Comparison of ENCODE assay signal across 1 cellular context in the genomic region with DNA sequence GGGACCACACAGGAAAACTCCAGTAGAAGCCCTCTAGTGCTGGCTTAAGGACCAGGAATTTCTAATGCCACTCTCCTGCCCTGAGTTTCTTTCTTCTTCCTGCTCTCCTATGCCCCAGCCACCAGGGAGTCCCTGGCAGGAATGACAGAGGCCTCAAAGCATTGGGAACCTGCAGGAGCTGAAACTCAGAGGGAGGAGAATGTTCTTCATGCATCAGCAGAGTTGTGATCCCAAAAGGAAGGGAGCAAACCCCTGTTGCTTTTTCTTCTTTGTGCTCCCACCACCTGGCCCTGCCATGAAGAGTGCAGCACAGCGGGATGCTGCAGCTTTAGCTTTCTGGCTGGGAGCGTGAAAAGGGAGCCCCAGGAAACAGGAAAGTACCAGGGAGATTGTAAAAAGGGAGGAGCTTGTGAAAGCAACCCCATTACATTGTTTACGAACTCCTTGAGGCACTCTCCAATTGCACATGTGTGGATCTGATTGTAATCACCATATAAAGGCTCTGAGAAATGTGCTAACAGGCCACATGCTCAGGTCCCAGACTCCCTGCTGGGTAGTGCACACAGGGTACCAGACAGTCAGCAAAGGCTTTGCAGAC.
TF ChIP-seq lines count a peak whose summit lies in the region.

No MANE protein-coding gene starts in this region.

TF ChIP-seq in GM12878, 131 proteins besides CTCF, POLR2A, EP300 and RAD21 (continued from another document):
- TF ChIP-seq, protein P1, sequence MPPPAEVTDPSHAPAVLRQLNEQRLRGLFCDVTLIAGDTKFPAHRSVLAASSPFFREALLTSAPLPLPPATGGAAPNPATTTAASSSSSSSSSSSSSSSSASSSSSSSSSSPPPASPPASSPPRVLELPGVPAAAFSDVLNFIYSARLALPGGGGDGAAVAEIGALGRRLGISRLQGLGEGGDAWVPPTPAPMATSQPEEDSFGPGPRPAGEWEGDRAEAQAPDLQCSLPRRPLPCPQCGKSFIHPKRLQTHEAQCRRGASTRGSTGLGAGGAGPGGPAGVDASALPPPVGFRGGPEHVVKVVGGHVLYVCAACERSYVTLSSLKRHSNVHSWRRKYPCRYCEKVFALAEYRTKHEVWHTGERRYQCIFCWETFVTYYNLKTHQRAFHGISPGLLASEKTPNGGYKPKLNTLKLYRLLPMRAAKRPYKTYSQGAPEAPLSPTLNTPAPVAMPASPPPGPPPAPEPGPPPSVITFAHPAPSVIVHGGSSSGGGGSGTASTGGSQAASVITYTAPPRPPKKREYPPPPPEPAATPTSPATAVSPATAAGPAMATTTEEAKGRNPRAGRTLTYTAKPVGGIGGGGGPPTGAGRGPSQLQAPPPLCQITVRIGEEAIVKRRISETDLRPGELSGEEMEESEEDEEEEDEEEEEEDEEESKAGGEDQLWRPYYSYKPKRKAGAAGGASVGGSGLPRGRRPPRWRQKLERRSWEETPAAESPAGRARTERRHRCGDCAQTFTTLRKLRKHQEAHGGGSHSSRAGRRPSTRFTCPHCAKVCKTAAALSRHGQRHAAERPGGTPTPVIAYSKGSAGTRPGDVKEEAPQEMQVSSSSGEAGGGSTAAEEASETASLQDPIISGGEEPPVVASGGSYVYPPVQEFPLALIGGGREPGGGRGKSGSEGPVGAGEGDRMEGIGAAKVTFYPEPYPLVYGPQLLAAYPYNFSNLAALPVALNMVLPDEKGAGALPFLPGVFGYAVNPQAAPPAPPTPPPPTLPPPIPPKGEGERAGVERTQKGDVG (CRISPR knock-in tag; IDR thresholded peaks at IDR 0.05), result no peak
- TF ChIP-seq, protein P2, sequence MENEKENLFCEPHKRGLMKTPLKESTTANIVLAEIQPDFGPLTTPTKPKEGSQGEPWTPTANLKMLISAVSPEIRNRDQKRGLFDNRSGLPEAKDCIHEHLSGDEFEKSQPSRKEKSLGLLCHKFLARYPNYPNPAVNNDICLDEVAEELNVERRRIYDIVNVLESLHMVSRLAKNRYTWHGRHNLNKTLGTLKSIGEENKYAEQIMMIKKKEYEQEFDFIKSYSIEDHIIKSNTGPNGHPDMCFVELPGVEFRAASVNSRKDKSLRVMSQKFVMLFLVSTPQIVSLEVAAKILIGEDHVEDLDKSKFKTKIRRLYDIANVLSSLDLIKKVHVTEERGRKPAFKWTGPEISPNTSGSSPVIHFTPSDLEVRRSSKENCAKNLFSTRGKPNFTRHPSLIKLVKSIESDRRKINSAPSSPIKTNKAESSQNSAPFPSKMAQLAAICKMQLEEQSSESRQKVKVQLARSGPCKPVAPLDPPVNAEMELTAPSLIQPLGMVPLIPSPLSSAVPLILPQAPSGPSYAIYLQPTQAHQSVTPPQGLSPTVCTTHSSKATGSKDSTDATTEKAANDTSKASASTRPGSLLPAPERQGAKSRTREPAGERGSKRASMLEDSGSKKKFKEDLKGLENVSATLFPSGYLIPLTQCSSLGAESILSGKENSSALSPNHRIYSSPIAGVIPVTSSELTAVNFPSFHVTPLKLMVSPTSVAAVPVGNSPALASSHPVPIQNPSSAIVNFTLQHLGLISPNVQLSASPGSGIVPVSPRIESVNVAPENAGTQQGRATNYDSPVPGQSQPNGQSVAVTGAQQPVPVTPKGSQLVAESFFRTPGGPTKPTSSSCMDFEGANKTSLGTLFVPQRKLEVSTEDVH (IDR thresholded peaks at IDR 0.05; ENCODE audit: low read depth, partially characterized antibody), result no peak
- TF ChIP-seq SP1 (IDR thresholded peaks at IDR 0.05; ENCODE audit: low read depth, low read length) (no peak), HCFC1 (IDR thresholded peaks at IDR 0.05; ENCODE audit: low read length) (no peak), TARDBP (IDR thresholded peaks at IDR 0.05; ENCODE audit: borderline replicate concordance) (no peak), SMC3 (IDR thresholded peaks at IDR 0.05; ENCODE audit: borderline replicate concordance, low read length) (no peak), SUZ12 (IDR thresholded peaks at IDR 0.05; ENCODE audit: unreplicated experiment) (no peak), TAF1 (IDR thresholded peaks at IDR 0.05; ENCODE audit: borderline replicate concordance, low read depth, low read length) (no peak), RB1 (IDR thresholded peaks at IDR 0.05; ENCODE audit: borderline replicate concordance) (no peak)
- TF ChIP-seq, protein P3, sequence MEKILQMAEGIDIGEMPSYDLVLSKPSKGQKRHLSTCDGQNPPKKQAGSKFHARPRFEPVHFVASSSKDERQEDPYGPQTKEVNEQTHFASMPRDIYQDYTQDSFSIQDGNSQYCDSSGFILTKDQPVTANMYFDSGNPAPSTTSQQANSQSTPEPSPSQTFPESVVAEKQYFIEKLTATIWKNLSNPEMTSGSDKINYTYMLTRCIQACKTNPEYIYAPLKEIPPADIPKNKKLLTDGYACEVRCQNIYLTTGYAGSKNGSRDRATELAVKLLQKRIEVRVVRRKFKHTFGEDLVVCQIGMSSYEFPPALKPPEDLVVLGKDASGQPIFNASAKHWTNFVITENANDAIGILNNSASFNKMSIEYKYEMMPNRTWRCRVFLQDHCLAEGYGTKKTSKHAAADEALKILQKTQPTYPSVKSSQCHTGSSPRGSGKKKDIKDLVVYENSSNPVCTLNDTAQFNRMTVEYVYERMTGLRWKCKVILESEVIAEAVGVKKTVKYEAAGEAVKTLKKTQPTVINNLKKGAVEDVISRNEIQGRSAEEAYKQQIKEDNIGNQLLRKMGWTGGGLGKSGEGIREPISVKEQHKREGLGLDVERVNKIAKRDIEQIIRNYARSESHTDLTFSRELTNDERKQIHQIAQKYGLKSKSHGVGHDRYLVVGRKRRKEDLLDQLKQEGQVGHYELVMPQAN (conservative IDR thresholded peaks at IDR 0.05), result no peak
- TF ChIP-seq, protein P4, sequence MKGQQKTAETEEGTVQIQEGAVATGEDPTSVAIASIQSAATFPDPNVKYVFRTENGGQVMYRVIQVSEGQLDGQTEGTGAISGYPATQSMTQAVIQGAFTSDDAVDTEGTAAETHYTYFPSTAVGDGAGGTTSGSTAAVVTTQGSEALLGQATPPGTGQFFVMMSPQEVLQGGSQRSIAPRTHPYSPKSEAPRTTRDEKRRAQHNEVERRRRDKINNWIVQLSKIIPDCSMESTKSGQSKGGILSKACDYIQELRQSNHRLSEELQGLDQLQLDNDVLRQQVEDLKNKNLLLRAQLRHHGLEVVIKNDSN (IDR thresholded peaks at IDR 0.05; ENCODE audit: borderline replicate concordance, extremely low read length, insufficient read depth, low read depth, low read length), result no peak
- TF ChIP-seq, protein P5, sequence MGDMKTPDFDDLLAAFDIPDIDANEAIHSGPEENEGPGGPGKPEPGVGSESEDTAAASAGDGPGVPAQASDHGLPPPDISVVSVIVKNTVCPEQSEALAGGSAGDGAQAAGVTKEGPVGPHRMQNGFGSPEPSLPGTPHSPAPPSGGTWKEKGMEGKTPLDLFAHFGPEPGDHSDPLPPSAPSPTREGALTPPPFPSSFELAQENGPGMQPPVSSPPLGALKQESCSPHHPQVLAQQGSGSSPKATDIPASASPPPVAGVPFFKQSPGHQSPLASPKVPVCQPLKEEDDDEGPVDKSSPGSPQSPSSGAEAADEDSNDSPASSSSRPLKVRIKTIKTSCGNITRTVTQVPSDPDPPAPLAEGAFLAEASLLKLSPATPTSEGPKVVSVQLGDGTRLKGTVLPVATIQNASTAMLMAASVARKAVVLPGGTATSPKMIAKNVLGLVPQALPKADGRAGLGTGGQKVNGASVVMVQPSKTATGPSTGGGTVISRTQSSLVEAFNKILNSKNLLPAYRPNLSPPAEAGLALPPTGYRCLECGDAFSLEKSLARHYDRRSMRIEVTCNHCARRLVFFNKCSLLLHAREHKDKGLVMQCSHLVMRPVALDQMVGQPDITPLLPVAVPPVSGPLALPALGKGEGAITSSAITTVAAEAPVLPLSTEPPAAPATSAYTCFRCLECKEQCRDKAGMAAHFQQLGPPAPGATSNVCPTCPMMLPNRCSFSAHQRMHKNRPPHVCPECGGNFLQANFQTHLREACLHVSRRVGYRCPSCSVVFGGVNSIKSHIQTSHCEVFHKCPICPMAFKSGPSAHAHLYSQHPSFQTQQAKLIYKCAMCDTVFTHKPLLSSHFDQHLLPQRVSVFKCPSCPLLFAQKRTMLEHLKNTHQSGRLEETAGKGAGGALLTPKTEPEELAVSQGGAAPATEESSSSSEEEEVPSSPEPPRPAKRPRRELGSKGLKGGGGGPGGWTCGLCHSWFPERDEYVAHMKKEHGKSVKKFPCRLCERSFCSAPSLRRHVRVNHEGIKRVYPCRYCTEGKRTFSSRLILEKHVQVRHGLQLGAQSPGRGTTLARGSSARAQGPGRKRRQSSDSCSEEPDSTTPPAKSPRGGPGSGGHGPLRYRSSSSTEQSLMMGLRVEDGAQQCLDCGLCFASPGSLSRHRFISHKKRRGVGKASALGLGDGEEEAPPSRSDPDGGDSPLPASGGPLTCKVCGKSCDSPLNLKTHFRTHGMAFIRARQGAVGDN (IDR thresholded peaks at IDR 0.05), result no peak
